ENCODE assay signal across 3 cellular contexts in the genomic region with DNA sequence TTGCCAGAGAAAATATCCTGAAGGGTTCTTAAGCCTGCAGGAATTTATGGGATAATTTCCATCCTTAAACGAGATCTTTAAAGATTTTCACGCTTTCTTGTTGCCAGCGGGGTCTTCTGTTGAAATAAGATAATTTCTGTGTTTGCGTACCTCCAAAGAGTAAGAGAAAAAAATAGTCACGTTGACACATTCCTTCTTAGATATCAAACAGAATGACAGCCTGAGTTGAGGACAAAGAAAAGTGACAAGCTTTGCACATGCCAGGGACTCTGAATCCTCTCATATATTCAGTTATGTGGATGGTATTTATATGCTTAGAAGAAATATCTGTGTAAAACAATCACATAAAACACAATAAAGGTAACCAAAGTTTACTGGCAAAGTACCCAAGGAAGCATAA.
"Had no signal": no experiment of that assay in that cellular context is flagged by ENCODE, and none has a peak within 500 bp of the region (broad histone marks: within the 10 kb centered on the region; RNA-seq: fewer than 3 reads in every experiment).

No MANE protein-coding gene starts in this region.

- DNase-seq: GDM1, GF-D8 had no signal

- H3K4me3 ChIP-seq: GM12878 had no signal

- ATAC-seq: GM12878 had no signal
